Comparison of ENCODE assay signal across 14 cellular contexts in the genomic region with DNA sequence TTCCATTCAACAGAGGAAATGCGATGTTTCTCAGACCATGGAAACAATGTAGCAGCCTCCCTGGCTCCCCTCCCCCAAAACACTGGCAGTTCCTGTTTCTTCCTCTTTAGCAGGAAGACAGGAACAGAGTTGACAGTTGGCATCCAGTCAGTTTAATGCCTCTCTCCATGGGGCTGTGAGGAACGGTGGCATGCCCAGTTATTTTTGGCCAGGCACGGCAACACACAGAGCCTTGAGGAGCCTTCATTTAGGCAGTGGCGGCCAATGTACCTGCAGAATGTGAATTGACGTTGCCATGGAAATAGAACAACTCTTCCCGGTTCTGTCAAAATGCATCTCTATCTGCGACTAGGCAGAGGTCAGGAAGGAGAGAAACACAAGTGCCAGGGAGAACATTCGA.
DNase-seq lines count a peak whose midpoint lies in the region; ATAC-seq and TF ChIP-seq lines count a peak whose summit lies in the region.
"Had no signal": no experiment of that assay in that cellular context is flagged by ENCODE, and none has a peak within 500 bp of the region (broad histone marks: within the 10 kb centered on the region; RNA-seq: fewer than 3 reads in every experiment).

No MANE protein-coding gene starts in this region.

- H3K4me3 ChIP-seq in right cardiac atrium (ENCODE audit: low read length) (no peak overlapping the region), transverse colon (no peak overlapping the region), colonic mucosa (no peak overlapping the region)

- TF ChIP-seq POLR2A in transverse colon (IDR thresholded peaks at IDR 0.05): no peak

- H3K4me1 ChIP-seq in right cardiac atrium (ENCODE audit: control insufficient read depth, insufficient read depth, low read length): peaks cover 3% of the 10 kb centered on the region
- H3K4me1 ChIP-seq in transverse colon: no peaks in the 10 kb centered on the region
- no peaks in the 10 kb centered on the region for H3K4me1 ChIP-seq in colonic mucosa

- TF ChIP-seq CTCF in transverse colon (IDR thresholded peaks at IDR 0.05): no peak
- no peak for TF ChIP-seq CTCF in colonic mucosa (IDR thresholded peaks at IDR 0.05)

- WGBS in right cardiac atrium: 21% methylated on average over 8 of the region's 8 CpGs
- 33 to 36% methylated on average over 4 to 8 of the region's 8 CpGs for WGBS in transverse colon (ENCODE audit: low coverage in 1 of 2), 2 donors

- H3K9me3 ChIP-seq in right cardiac atrium (ENCODE audit: control insufficient read depth, low read length) (no peaks in the 10 kb centered on the region), transverse colon (no peaks in the 10 kb centered on the region), colonic mucosa (no peaks in the 10 kb centered on the region)

- DNase-seq in left cardiac atrium: peak; percentile 36
- no peak for DNase-seq in cardiac septum (ENCODE audit: low spot score)
- peak; percentile 31 for DNase-seq in RPMI8226
- DNase-seq in right cardiac atrium: peak; percentile 28 to 71 (median 67)
- peak; percentile 12 for DNase-seq in transverse colon
- no peak for DNase-seq in NCI-H526 (lab: John Stamatoyannopoulos, UW)
- DNase-seq in colonic mucosa: no peak
- DNase-seq in RKO (ENCODE audit: low spot score): no peak
- DNase-seq: activated CD4-positive, alpha-beta T cell treated with anti-CD3 and anti-CD28 coated beads for 48 hours; dermis blood vessel endothelial cell; immature natural killer cell; NCI-H1048; stimulated activated CD4-positive, alpha-beta T cell treated with anti-CD3 and anti-CD28 coated beads, Interleukin-2, amount 100 ng/mL, for 48 hours; SW 1271 had no signal

- ATAC-seq in left cardiac atrium (peak in 1 of 2 donors; percentile 55), right cardiac atrium (peak; percentile 21 to 51)

- in situ Hi-C loops in transverse colon (cut with MboI; ENCODE audit: low pct_ligation_motif_present in 1 of 4, low pct_unique_long_range_greater_than_20kb in 1 of 4, low sequenced_read_pairs in 3 of 4): no loop called here

- H3K36me3 ChIP-seq in transverse colon (no peaks in the 10 kb centered on the region), colonic mucosa (no peaks in the 10 kb centered on the region)

- no peak for TF ChIP-seq EP300 in transverse colon (IDR thresholded peaks at IDR 0.05; ENCODE audit: low read depth)

- intact Hi-C loops in left cardiac atrium (cut with DNase I): no loop called here
- intact Hi-C loops in cardiac septum (cut with DNase I): no loop called here
- intact Hi-C loops in right cardiac atrium (cut with DNase I): no loop called here
- intact Hi-C loops in transverse colon (cut with DNase I; ENCODE audit: low total_unique reads): no loop called here
- intact Hi-C loops in colonic mucosa (cut with DNase I): no loop called here

- H3K27ac ChIP-seq in right cardiac atrium (ENCODE audit: low read length) (no peak overlapping the region), transverse colon (no peak overlapping the region), colonic mucosa (no peak overlapping the region)

- H3K9ac ChIP-seq in colonic mucosa (ENCODE audit: low read depth in 2 of 2, low read length in 2 of 2): no peak overlapping the region

- H3K27me3 ChIP-seq in right cardiac atrium (ENCODE audit: control insufficient read depth, insufficient read depth): no peaks in the 10 kb centered on the region
- H3K27me3 ChIP-seq in transverse colon: no peaks in the 10 kb centered on the region
- no peaks in the 10 kb centered on the region for H3K27me3 ChIP-seq in colonic mucosa

Comparison
In these comparisons a context has a peak if more than half of its experiments do, and no peak if none do; other contexts are left out.
1. DNase-seq: peak in left cardiac atrium (single experiment), RPMI8226 (single experiment), right cardiac atrium (3 of 3) and transverse colon (single experiment); none in cardiac septum (single experiment), NCI-H526 (0 of 2), colonic mucosa (single experiment) and RKO (single experiment).